Comparison of ENCODE assay signal across 1 cellular context in genomic region chr7:149071641-149072437, GRCh38.
TF ChIP-seq lines count a peak whose summit lies in the region.

No MANE protein-coding gene starts in this region.

TF ChIP-seq in WTC11, 78 proteins besides CTCF, POLR2A, EP300 and RAD21 (continued from another document):
- TF ChIP-seq PRDM15 (CRISPR knock-in tag; IDR thresholded peaks at IDR 0.05), result no peak
- no peak for TF ChIP-seq MXD4 (CRISPR knock-in tag; IDR thresholded peaks at IDR 0.05; ENCODE audit: borderline replicate concordance)
- no peak for TF ChIP-seq ATF3 (CRISPR knock-in tag; conservative IDR thresholded peaks at IDR 0.05)
- TF ChIP-seq ZNF512 (CRISPR knock-in tag; IDR thresholded peaks at IDR 0.05; ENCODE audit: borderline replicate concordance), result no peak
- no peak for TF ChIP-seq ZNF423 (CRISPR knock-in tag; IDR thresholded peaks at IDR 0.05)
- TF ChIP-seq AFF4 (CRISPR knock-in tag; IDR thresholded peaks at IDR 0.05; ENCODE audit: borderline replicate concordance), result no peak; the same call in 1 of the 2 replicates
- no peak for TF ChIP-seq OVOL2 (CRISPR knock-in tag; IDR thresholded peaks at IDR 0.05; ENCODE audit: borderline replicate concordance)
- no peak for TF ChIP-seq FOXJ3 (CRISPR knock-in tag; IDR thresholded peaks at IDR 0.05; ENCODE audit: borderline replicate concordance)
- TF ChIP-seq FOXP4 (CRISPR knock-in tag; IDR thresholded peaks at IDR 0.05), result peak; percentile 58; the same call in 1 of the 2 replicates
